Comparison of ENCODE assay signal across 1 cellular context in the genomic region with DNA sequence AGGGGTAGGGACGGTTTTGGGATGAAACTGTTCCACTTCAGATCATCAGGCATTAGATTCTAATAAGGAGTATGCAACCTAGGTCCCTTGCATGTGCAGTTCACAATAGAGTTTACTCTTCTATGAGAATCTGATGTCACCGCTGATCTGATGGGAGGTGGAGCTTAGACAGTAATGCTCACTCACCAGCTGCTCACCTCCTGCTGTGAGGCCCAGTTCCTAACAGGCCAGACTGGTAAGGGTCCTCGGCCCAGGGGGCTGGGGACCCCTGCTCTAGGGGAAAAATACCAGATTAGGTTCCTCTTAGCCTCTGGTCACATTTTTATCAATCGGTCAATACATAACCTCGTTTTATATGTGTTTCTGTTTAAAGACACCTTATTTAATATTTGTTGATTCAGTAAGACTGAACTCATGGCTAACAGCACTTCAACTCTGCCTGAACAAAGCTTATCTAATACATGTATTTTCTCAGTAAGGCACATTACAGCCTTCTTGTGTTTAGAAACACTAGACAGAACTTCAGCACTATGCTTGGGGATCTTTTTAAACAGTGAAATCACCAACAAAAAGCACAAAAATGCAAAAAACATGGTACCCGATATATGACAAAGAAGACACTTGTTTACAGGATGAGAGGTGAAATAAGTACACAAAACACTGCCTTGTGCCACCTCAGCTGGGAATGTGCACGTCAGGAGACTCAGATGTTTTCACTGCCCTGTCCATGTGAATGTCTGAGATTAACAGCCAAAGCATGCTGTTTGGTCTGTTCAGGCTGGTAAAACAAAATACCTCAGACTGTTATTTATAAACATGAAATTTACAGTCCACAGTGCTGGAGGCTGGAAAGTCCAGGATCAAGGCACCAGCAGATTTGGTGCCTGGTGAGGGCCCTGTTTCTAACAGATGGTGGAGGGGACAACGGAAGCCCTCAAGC.
TF ChIP-seq lines count a peak whose summit lies in the region.

No MANE protein-coding gene starts in this region.

TF ChIP-seq in HEK293, 187 proteins besides CTCF, POLR2A, EP300 and RAD21 (continued from another document):
- TF ChIP-seq ZNF654 (tag by site-specific recombination; IDR thresholded peaks at IDR 0.05; ENCODE audit: low read depth) (no peak), OSR2 (tag by site-specific recombination; IDR thresholded peaks at IDR 0.05) (no peak), MYNN (tag by site-specific recombination; IDR thresholded peaks at IDR 0.05; ENCODE audit: borderline replicate concordance) (no peak)
